2 cellular contexts compared by ENCODE assay signal in the genomic region with DNA sequence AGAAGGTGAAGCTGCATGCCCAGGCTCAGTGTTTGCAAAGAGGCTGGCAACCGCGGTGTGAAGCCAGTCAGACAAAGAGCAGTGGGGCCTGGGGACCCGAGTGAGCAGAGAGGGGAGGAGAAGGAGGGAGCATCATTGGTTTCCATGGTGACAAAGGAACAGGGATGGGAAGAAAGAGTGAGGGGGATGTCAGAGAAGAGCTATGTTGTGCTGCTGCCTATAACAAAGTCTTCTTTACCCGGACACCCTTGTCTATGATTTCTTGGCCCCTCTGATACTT.
TF ChIP-seq lines count a peak whose summit lies in the region.

No MANE protein-coding gene starts in this region.

TF ChIP-seq in IMR-90, 13 proteins besides CTCF, POLR2A, EP300 and RAD21:
- TF ChIP-seq SMC3 (IDR thresholded peaks at IDR 0.05; ENCODE audit: low read depth, low read length) (no peak), CHD1 (IDR thresholded peaks at IDR 0.05; ENCODE audit: low read depth, low read length) (no peak), MAZ (IDR thresholded peaks at IDR 0.05; ENCODE audit: borderline replicate concordance, low read depth, low read length) (no peak), BHLHE40 (IDR thresholded peaks at IDR 0.05; ENCODE audit: low read depth, low read length) (no peak), CEBPB (IDR thresholded peaks at IDR 0.05; ENCODE audit: low read depth, low read length) (no peak), MAFK (IDR thresholded peaks at IDR 0.05; ENCODE audit: low read depth, low read length) (no peak), FOS (IDR thresholded peaks at IDR 0.05; ENCODE audit: low read depth, low read length) (no peak), RCOR1 (IDR thresholded peaks at IDR 0.05; ENCODE audit: insufficient replicate concordance, low read length) (no peak), RFX5 (IDR thresholded peaks at IDR 0.05; ENCODE audit: low read depth, low read length) (no peak), MXI1 (IDR thresholded peaks at IDR 0.05; ENCODE audit: borderline replicate concordance, low read depth, low read length) (no peak), NFE2L2 (IDR thresholded peaks at IDR 0.05; ENCODE audit: low read depth, low read length) (no peak)
- TF ChIP-seq, protein P1, sequence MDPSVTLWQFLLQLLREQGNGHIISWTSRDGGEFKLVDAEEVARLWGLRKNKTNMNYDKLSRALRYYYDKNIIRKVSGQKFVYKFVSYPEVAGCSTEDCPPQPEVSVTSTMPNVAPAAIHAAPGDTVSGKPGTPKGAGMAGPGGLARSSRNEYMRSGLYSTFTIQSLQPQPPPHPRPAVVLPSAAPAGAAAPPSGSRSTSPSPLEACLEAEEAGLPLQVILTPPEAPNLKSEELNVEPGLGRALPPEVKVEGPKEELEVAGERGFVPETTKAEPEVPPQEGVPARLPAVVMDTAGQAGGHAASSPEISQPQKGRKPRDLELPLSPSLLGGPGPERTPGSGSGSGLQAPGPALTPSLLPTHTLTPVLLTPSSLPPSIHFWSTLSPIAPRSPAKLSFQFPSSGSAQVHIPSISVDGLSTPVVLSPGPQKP (IDR thresholded peaks at IDR 0.05; ENCODE audit: borderline replicate concordance, low read depth, low read length) = no peak
- TF ChIP-seq, protein P2, sequence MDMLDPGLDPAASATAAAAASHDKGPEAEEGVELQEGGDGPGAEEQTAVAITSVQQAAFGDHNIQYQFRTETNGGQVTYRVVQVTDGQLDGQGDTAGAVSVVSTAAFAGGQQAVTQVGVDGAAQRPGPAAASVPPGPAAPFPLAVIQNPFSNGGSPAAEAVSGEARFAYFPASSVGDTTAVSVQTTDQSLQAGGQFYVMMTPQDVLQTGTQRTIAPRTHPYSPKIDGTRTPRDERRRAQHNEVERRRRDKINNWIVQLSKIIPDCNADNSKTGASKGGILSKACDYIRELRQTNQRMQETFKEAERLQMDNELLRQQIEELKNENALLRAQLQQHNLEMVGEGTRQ (IDR thresholded peaks at IDR 0.05; ENCODE audit: low read depth, low read length) = no peak

TF ChIP-seq in GM12878, 131 proteins besides CTCF, POLR2A, EP300 and RAD21:
- TF ChIP-seq SP1 (IDR thresholded peaks at IDR 0.05; ENCODE audit: low read depth, low read length) = no peak
- TF ChIP-seq, protein P3, sequence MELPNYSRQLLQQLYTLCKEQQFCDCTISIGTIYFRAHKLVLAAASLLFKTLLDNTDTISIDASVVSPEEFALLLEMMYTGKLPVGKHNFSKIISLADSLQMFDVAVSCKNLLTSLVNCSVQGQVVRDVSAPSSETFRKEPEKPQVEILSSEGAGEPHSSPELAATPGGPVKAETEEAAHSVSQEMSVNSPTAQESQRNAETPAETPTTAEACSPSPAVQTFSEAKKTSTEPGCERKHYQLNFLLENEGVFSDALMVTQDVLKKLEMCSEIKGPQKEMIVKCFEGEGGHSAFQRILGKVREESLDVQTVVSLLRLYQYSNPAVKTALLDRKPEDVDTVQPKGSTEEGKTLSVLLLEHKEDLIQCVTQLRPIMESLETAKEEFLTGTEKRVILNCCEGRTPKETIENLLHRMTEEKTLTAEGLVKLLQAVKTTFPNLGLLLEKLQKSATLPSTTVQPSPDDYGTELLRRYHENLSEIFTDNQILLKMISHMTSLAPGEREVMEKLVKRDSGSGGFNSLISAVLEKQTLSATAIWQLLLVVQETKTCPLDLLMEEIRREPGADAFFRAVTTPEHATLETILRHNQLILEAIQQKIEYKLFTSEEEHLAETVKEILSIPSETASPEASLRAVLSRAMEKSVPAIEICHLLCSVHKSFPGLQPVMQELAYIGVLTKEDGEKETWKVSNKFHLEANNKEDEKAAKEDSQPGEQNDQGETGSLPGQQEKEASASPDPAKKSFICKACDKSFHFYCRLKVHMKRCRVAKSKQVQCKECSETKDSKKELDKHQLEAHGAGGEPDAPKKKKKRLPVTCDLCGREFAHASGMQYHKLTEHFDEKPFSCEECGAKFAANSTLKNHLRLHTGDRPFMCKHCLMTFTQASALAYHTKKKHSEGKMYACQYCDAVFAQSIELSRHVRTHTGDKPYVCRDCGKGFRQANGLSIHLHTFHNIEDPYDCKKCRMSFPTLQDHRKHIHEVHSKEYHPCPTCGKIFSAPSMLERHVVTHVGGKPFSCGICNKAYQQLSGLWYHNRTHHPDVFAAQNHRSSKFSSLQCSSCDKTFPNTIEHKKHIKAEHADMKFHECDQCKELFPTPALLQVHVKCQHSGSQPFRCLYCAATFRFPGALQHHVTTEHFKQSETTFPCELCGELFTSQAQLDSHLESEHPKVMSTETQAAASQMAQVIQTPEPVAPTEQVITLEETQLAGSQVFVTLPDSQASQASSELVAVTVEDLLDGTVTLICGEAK (IDR thresholded peaks at IDR 0.05; ENCODE audit: borderline replicate concordance) = no peak
- no peak for TF ChIP-seq TAF1 (IDR thresholded peaks at IDR 0.05; ENCODE audit: borderline replicate concordance, low read depth, low read length)
- no peak for TF ChIP-seq MEF2B (IDR thresholded peaks at IDR 0.05; ENCODE audit: partially characterized antibody, poor library complexity, severe bottlenecking)
- no peak for TF ChIP-seq YBX1 (IDR thresholded peaks at IDR 0.05)
- TF ChIP-seq, protein P1 (IDR thresholded peaks at IDR 0.05; ENCODE audit: low read depth, low read length) = no peak
- 0 out of 2 replicates have a peak, but pooled peaks have one; percentile 43 for TF ChIP-seq BMI1 (IDR thresholded peaks at IDR 0.05; ENCODE audit: borderline replicate concordance)
